In genomic region chr3:188139466-188139865, GRCh38 we compare ENCODE assay signal across 26 cellular contexts. TPM values are rescaled to one million over a fixed set of nuclear protein-coding genes. Genes with fewer than 3 reads are reported as not detected.
DNase-seq lines count a peak whose midpoint lies in the region; ATAC-seq and TF ChIP-seq lines count a peak whose summit lies in the region.
"Had no signal": no experiment of that assay in that cellular context is flagged by ENCODE, and none has a peak within 500 bp of the region (broad histone marks: within the 10 kb centered on the region; RNA-seq: fewer than 3 reads in every experiment).

No MANE protein-coding gene starts in this region.

- no peaks in the 10 kb centered on the region for H3K4me1 ChIP-seq in mesenchymal stem cell (ENCODE audit: control insufficient read depth, insufficient read depth, low read depth, low read length)
- H3K4me1 ChIP-seq: Caco-2, SJCRH30 had no signal

- no peak overlapping the region for H4K91ac ChIP-seq in mesenchymal stem cell (ENCODE audit: low read length)

- H2AK5ac ChIP-seq in mesenchymal stem cell (ENCODE audit: low read length, severe bottlenecking), result no peak overlapping the region

- no peak overlapping the region for H2BK120ac ChIP-seq in mesenchymal stem cell (ENCODE audit: low read depth, low read length)

- no peak for TF ChIP-seq CTCF in AG10803 (conservative IDR thresholded peaks at IDR 0.05; ENCODE audit: low read length)

- no peak overlapping the region for H2AFZ ChIP-seq in mesenchymal stem cell (ENCODE audit: low read depth, low read length)
- H2AFZ ChIP-seq: GM23248 had no signal

- no peak overlapping the region for H3K23ac ChIP-seq in mesenchymal stem cell (ENCODE audit: low read length in 2 of 2)

- H2BK15ac ChIP-seq in mesenchymal stem cell (ENCODE audit: low read depth, poor library complexity, severe bottlenecking), result no peak overlapping the region

- H3K27me3 ChIP-seq in mesenchymal stem cell (ENCODE audit: control insufficient read depth in 1 of 2, insufficient read depth in 1 of 2, low read length in 2 of 2), result no peaks in the 10 kb centered on the region
- H3K27me3 ChIP-seq: BLaER1 treated with 17β-estradiol and CSF1 and Interleukin-3, amounts not matched to agents 10 nM and 100 nM; SJCRH30 had no signal

- H3K4me3 ChIP-seq in AG10803 (ENCODE audit: low read length) (no peak overlapping the region), mesenchymal stem cell (ENCODE audit: insufficient read depth in 1 of 2, low read depth in 1 of 2, low read length in 2 of 2) (no peak overlapping the region)
- H3K4me3 ChIP-seq: BLaER1 treated with 17β-estradiol and CSF1 and Interleukin-3, amounts not matched to agents 10 nM and 100 nM; GM23248; SJCRH30 had no signal

- H3K4me2 ChIP-seq in mesenchymal stem cell (ENCODE audit: low read length, poor library complexity, severe bottlenecking), result no peak overlapping the region
- H3K4me2 ChIP-seq: BLaER1 treated with 17β-estradiol and CSF1 and Interleukin-3, amounts not matched to agents 10 nM and 100 nM had no signal

- H3K9me3 ChIP-seq in mesenchymal stem cell (ENCODE audit: control insufficient read depth, low read length), result no peaks in the 10 kb centered on the region
- H3K9me3 ChIP-seq: BLaER1 treated with 17β-estradiol and CSF1 and Interleukin-3, amounts not matched to agents 10 nM and 100 nM; Caco-2; SJCRH30 had no signal

- WGBS in mesenchymal stem cell, result 92% methylated on average over 4 of the region's 4 CpGs

- peak; percentile 56 for ATAC-seq in GM19324 (IDR thresholded peaks at IDR 0.05; ENCODE audit: low FRiP score, unreplicated experiment)
- ATAC-seq in HG03520 (IDR thresholded peaks at IDR 0.05; ENCODE audit: unreplicated experiment), result peak; percentile 50
- ATAC-seq: T-cell had no signal

- no peak overlapping the region for H3K4ac ChIP-seq in mesenchymal stem cell (ENCODE audit: low read depth in 1 of 2, low read length in 2 of 2)

- H3K9ac ChIP-seq in mesenchymal stem cell (ENCODE audit: low read length), result no peak overlapping the region
- H3K9ac ChIP-seq: BLaER1 treated with 17β-estradiol and CSF1 and Interleukin-3, amounts not matched to agents 10 nM and 100 nM; GM23248 had no signal

- DNase-seq in AG10803 (ENCODE audit: low read depth) (peak; percentile 16), mesenchymal stem cell (peak; percentile 19), ureter (ENCODE audit: low spot score) (no peak), HT-29 (ENCODE audit: low spot score) (no peak), amygdala (lab: John Stamatoyannopoulos, UW) (no peak)
- DNase-seq in stimulated activated CD4-positive, alpha-beta T cell treated with anti-CD3 and anti-CD28 coated beads, Interleukin-1b, Interleukin-23, amount 100 ng/mL, for 48 hours, result no peak
- DNase-seq: ACHN; Caco-2; CD4-positive, alpha-beta memory T cell; DMS 273 treated with DMSO at 0.1 percent for 48 hours; GM23248; HCEC 1CT; KBM-7; NCI-H1092 treated with DMSO at 0.1 percent for 48 hours; NCI-H146; NCI-H2081; NCI-H2171; NCI-H524 treated with DMSO at 0.1 percent for 48 hours; OCI-M1; T-cell had no signal

- no peak overlapping the region for H3K18ac ChIP-seq in mesenchymal stem cell (ENCODE audit: low read depth in 1 of 2, low read length in 2 of 2)

- H3K27ac ChIP-seq in mesenchymal stem cell (ENCODE audit: low read length, poor library complexity, severe bottlenecking), result no peak overlapping the region
- H3K27ac ChIP-seq: 22Rv1; BLaER1 treated with 17β-estradiol and CSF1 and Interleukin-3, amounts not matched to agents 10 nM and 100 nM; GM23248; HL-60; SJCRH30 had no signal

- H2BK12ac ChIP-seq in mesenchymal stem cell (ENCODE audit: low read length in 2 of 2), result no peak overlapping the region

- H3K14ac ChIP-seq in mesenchymal stem cell (ENCODE audit: low read length in 2 of 2), result no peak overlapping the region

- H4K8ac ChIP-seq in mesenchymal stem cell (ENCODE audit: low read length), result no peak overlapping the region

- H2BK5ac ChIP-seq in mesenchymal stem cell (ENCODE audit: low read depth, low read length, poor library complexity, severe bottlenecking), result no peak overlapping the region

- H3K79me1 ChIP-seq in mesenchymal stem cell (replicated peaks; ENCODE audit: low read length, poor library complexity, severe bottlenecking), result no peaks in the 10 kb centered on the region

- no peaks in the 10 kb centered on the region for H3K36me3 ChIP-seq in mesenchymal stem cell (ENCODE audit: control insufficient read depth in 1 of 2, insufficient read depth in 2 of 2, low read depth in 1 of 2, low read length in 2 of 2)
- H3K36me3 ChIP-seq: BLaER1 treated with 17β-estradiol and CSF1 and Interleukin-3, amounts not matched to agents 10 nM and 100 nM; SJCRH30 had no signal

RNA-seq across cellular contexts. Expression of gene LPP, which starts 14.5 kb away (rescaled TPM):
- 37.8 TPM for polyA plus RNA-seq in mesenchymal stem cell (2013, experiment 1 of 2)
- polyA plus RNA-seq in mesenchymal stem cell (2013, experiment 2 of 2), result 34.1 TPM
- total RNA-seq in ureter, result 560 TPM
- 8.6 and 22.1 TPM in 2 replicates for total RNA-seq in HT-29 (2014; rRNA removed; shearing (Covaris generic))

Comparison
In these comparisons a context has a peak if more than half of its experiments do, and no peak if none do; other contexts are left out.
1. DNase-seq: peak in AG10803 (single experiment) and mesenchymal stem cell (single experiment); none in stimulated activated CD4-positive, alpha-beta T cell treated with anti-CD3 and anti-CD28 coated beads, Interleukin-1b, Interleukin-23, amount 100 ng/mL, for 48 hours (single experiment), ureter (single experiment), HT-29 (single experiment) and amygdala (0 of 56).
2. RNA of gene LPP, which starts 14.5 kb away (total RNA-seq): 560 TPM in ureter (single experiment); 8.6 to 22.1 TPM in HT-29; every median in the first group is over 10 times any median in the second.